In genomic region chr18:13218376-13219011, GRCh38 we compare ENCODE assay signal across 9 cellular contexts. TPM values are rescaled to one million over a fixed set of nuclear protein-coding genes. Genes with fewer than 3 reads are reported as not detected.
DNase-seq lines count a peak whose midpoint lies in the region; ATAC-seq, FAIRE-seq and TF ChIP-seq lines count a peak whose summit lies in the region.
"Had no signal": no experiment of that assay in that cellular context is flagged by ENCODE, and none has a peak within 500 bp of the region (broad histone marks: within the 10 kb centered on the region; RNA-seq: fewer than 3 reads in every experiment).

LDLRAD4 (plus strand) TSS chr18:13218760.

- H3K27me3 ChIP-seq in neural progenitor cell (peaks cover 77% of the 10 kb centered on the region), upper lobe of left lung (peaks cover 0 to 16% (median 0%) of the 10 kb centered on the region in 4 donors)

- TF ChIP-seq EP300 in upper lobe of left lung (IDR thresholded peaks at IDR 0.05) = no peak

- no peak for TF ChIP-seq CTCF in foreskin fibroblast (IDR thresholded peaks at IDR 0.05; ENCODE audit: low read depth, low read length)
- TF ChIP-seq CTCF in neural progenitor cell (IDR thresholded peaks at IDR 0.05) = no peak
- TF ChIP-seq CTCF in upper lobe of left lung (IDR thresholded peaks at IDR 0.05) = no peak

- H3K36me3 Mint-ChIP-seq in neural progenitor cell = no peaks in the 10 kb centered on the region

- H3K79me2 ChIP-seq in neural progenitor cell (ENCODE audit: low read depth) = no peaks in the 10 kb centered on the region

- H3K4me1 ChIP-seq in neural progenitor cell = peaks cover 27% of the 10 kb centered on the region
- peaks cover 52 to 70% (median 56%) of the 10 kb centered on the region in 4 donors for H3K4me1 ChIP-seq in upper lobe of left lung

- H3K4me2 ChIP-seq in neural progenitor cell = peak within 1 kb of the TSS; percentile 95

- no peak for FAIRE-seq in RCC 7860 (lab: Jason Lieb, UNC)

- H3K36me3 ChIP-seq in neural progenitor cell (no peaks in the 10 kb centered on the region), upper lobe of left lung (no peaks in the 10 kb centered on the region)

- ATAC-seq in upper lobe of left lung (ENCODE audit: low FRiP score in 2 of 2) = peak in 1 of 2 donors; percentile 7

- 0 to 2% methylated on average over 2 to 56 of the region's 58 CpGs for WGBS in upper lobe of left lung, 2 donors

- H3K27ac Mint-ChIP-seq in neural progenitor cell = no peak within 1 kb of the TSS

- H3K27ac ChIP-seq in neural progenitor cell (no peak within 1 kb of the TSS), upper lobe of left lung (peak within 1 kb of the TSS; percentile 71 to 81 (median 75))

- no peak within 1 kb of the TSS for H3K9ac ChIP-seq in neural progenitor cell

- peak within 1 kb of the TSS; percentile 84 for H3K4me3 Mint-ChIP-seq in neural progenitor cell

- peaks cover 23% of the 10 kb centered on the region for H3K27me3 Mint-ChIP-seq in neural progenitor cell (ENCODE audit: insufficient read depth, low read depth)

- no peaks in the 10 kb centered on the region for H3K9me3 Mint-ChIP-seq in neural progenitor cell

- H4K20me1 ChIP-seq in neural progenitor cell (ENCODE audit: low read depth) = peaks cover 20% of the 10 kb centered on the region

- peak within 1 kb of the TSS; percentile 88 for H2AFZ ChIP-seq in neural progenitor cell (replicated peaks)

- peaks cover 21% of the 10 kb centered on the region for H3F3A ChIP-seq in neural progenitor cell (ENCODE audit: low read depth)

- H3K9me3 ChIP-seq in neural progenitor cell (ENCODE audit: low read depth) (no peaks in the 10 kb centered on the region), upper lobe of left lung (no peaks in the 10 kb centered on the region)

- DNase-seq in D341Med (ENCODE audit: low spot score) (peak; percentile 85), NCI-H2171 (lab: John Stamatoyannopoulos, UW) (peak; percentile 20), foreskin fibroblast (peak in 1 of 2 donors; percentile 17), neural progenitor cell (ENCODE audit: low spot score) (peak; percentile 58), upper lobe of left lung (peak in 1 of 2 donors; percentile 88), GM19238 (ENCODE audit: insufficient read length, low spot score) (no peak), RCC 7860 (ENCODE audit: low spot score) (no peak)
- peak; percentile 51 to 62 for DNase-seq in activated T-cell treated with anti-CD3 and anti-CD28 coated beads, Interleukin-2, amount 50 U/mL, for 48 hours

- peaks cover 42% of the 10 kb centered on the region for H3K4me1 Mint-ChIP-seq in neural progenitor cell

- peak in 1 of 4 donors; percentile 29 for TF ChIP-seq POLR2A in upper lobe of left lung (IDR thresholded peaks at IDR 0.05)

- H3K4me3 ChIP-seq in foreskin fibroblast (ENCODE audit: low read depth in 1 of 2, low read length in 2 of 2) (peak within 1 kb of the TSS; percentile 20 to 27), neural progenitor cell (peak within 1 kb of the TSS; percentile 78), upper lobe of left lung (peak within 1 kb of the TSS; percentile 51 to 77 (median 66))

RNA-seq across cellular contexts. Expression of gene LDLRAD4, which starts in this region (rescaled TPM):
- total RNA-seq in neural progenitor cell (ENCODE audit: low replicate concordance) (0.28 and 0.65 TPM in 2 replicates), upper lobe of left lung (10 to 100 TPM; 19.5 to 26.6 (median 24.4) TPM)
- total RNA-seq: HT1080 had no signal

Comparison
In these comparisons a context has a peak if more than half of its experiments do, and no peak if none do; other contexts are left out.
1. RNA of gene LDLRAD4 (total RNA-seq): 19.5 to 26.6 TPM in upper lobe of left lung; 0.28 to 0.65 TPM in neural progenitor cell; every median in the first group is over 10 times any median in the second.
2. Peak in DNase-seq, H3K4me3 ChIP-seq and H3K4me2 ChIP-seq in neural progenitor cell; RNA of the gene not detected or under 1 TPM.
3. DNase-seq: peak in D341Med (single experiment), NCI-H2171 (single experiment) and activated T-cell treated with anti-CD3 and anti-CD28 coated beads, Interleukin-2, amount 50 U/mL, for 48 hours (2 of 2); none in GM19238 (single experiment) and RCC 7860 (single experiment).
4. H3K4me3 ChIP-seq: peak in every context shown above with its lines; median percentile 78 in neural progenitor cell; 66 in upper lobe of left lung; 24 in foreskin fibroblast.